In the genomic region with DNA sequence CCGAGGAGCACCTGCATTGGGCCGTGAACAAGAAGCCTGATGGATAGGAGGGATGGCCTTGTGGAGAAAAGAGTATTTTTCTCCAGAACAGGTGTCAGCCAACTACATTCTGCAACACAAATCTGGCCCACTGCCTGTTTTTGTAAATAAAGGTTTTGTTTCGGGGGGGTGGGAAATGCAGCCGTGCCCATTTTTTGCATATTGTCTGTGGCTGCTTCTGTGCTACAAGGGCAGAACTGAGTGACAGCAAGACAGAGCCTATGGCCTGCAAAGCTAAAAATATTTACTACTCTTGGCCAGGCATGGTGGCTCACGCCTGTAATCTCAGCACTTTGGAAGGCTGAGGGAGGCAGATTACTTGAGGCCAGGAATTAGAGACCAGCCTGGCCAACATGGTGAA, we compare ENCODE assay signal across 11 cellular contexts.
A peak's percentile ranks its signal among the peaks of the same experiment; 100 is the strongest.
DNase-seq lines count a peak whose midpoint lies in the region; ATAC-seq lines count a peak whose summit lies in the region.
"Had no signal": no experiment of that assay in that cellular context is flagged by ENCODE, and none has a peak within 500 bp of the region (broad histone marks: within the 10 kb centered on the region; RNA-seq: fewer than 3 reads in every experiment).

No MANE protein-coding gene starts in this region.

- no peaks in the 10 kb centered on the region for H3K9me3 Mint-ChIP-seq in activated CD4-positive, alpha-beta memory T cell treated with anti-CD3 and anti-CD28 coated beads for 36 hours
- H3K9me3 Mint-ChIP-seq: CD8-positive, alpha-beta T cell; HFFc6 had no signal

- no peak overlapping the region for H3K4me3 Mint-ChIP-seq in activated CD4-positive, alpha-beta memory T cell treated with anti-CD3 and anti-CD28 coated beads for 36 hours
- H3K4me3 Mint-ChIP-seq: CD8-positive, alpha-beta T cell; HFFc6 had no signal

- H3K27me3 Mint-ChIP-seq in activated CD4-positive, alpha-beta memory T cell treated with anti-CD3 and anti-CD28 coated beads for 36 hours = no peaks in the 10 kb centered on the region

- DNase-seq in islet precursor cell (peak; percentile 8), head of caudate nucleus (no peak), NCI-H446 (lab: John Stamatoyannopoulos, UW) (no peak), Kasumi-1 (lab: John Stamatoyannopoulos, UW) (no peak)
- no peak for DNase-seq in activated CD4-positive, alpha-beta memory T cell treated with anti-CD3 and anti-CD28 coated beads for 36 hours
- DNase-seq: CD8-positive, alpha-beta T cell; HFFc6; Right ventricle myocardium superior had no signal

- peak; percentile 78 for ATAC-seq in GM18909 (IDR thresholded peaks at IDR 0.05; ENCODE audit: poor library complexity, unreplicated experiment)
- ATAC-seq in GM21717 (IDR thresholded peaks at IDR 0.05; ENCODE audit: unreplicated experiment) = peak; percentile 62
- ATAC-seq in HG03135 (IDR thresholded peaks at IDR 0.05; ENCODE audit: unreplicated experiment) = peak; percentile 64
- ATAC-seq: CD8-positive, alpha-beta T cell had no signal

- peaks cover 5% of the 10 kb centered on the region for H3K4me1 Mint-ChIP-seq in activated CD4-positive, alpha-beta memory T cell treated with anti-CD3 and anti-CD28 coated beads for 36 hours (ENCODE audit: low read depth)

- H3K27ac Mint-ChIP-seq in activated CD4-positive, alpha-beta memory T cell treated with anti-CD3 and anti-CD28 coated beads for 36 hours = no peak overlapping the region
- H3K27ac Mint-ChIP-seq: CD8-positive, alpha-beta T cell; HFFc6 had no signal

- H3K36me3 Mint-ChIP-seq in activated CD4-positive, alpha-beta memory T cell treated with anti-CD3 and anti-CD28 coated beads for 36 hours = no peaks in the 10 kb centered on the region
- H3K36me3 Mint-ChIP-seq: CD8-positive, alpha-beta T cell had no signal

- POLR2A ChIA-PET in activated CD4-positive, alpha-beta memory T cell treated with anti-CD3 and anti-CD28 coated beads for 36 hours (lab: Charles Lee) = interaction anchor here (0.6 kb wide), 1 partner anchor 100 kb away, joined by 3 read pairs; no protein-coding TSS in a partner anchor

- intact Hi-C loops in head of caudate nucleus (cut with DNase I) = no loop called here
- intact Hi-C loops in activated CD4-positive, alpha-beta memory T cell treated with anti-CD3 and anti-CD28 coated beads for 36 hours (cut with micrococcal nuclease) = no loop called here

- CTCF ChIA-PET in activated CD4-positive, alpha-beta memory T cell treated with anti-CD3 and anti-CD28 coated beads for 36 hours (lab: Charles Lee) = no interaction called here
